In genomic region chr18:62425465-62426190, GRCh38 we compare ENCODE assay signal across 8 cellular contexts.
DNase-seq lines count a peak whose midpoint lies in the region; ATAC-seq and TF ChIP-seq lines count a peak whose summit lies in the region.

No MANE protein-coding gene starts in this region.

- no peak overlapping the region for H3K9ac ChIP-seq in Loucy (ENCODE audit: low read depth, low read length, poor library complexity, severe bottlenecking)

- H3K27me3 ChIP-seq in Loucy (ENCODE audit: insufficient read depth, low read length, poor library complexity, severe bottlenecking) = no peaks in the 10 kb centered on the region

- peak; percentile 88 for DNase-seq in AG20443 (ENCODE audit: low spot score)
- DNase-seq in RPMI7951 (ENCODE audit: low read depth) = peak; percentile 89
- DNase-seq in activated T-helper 2 cell treated with anti-CD3 and anti-CD28 coated beads, Interferon-gamma antibody, Interleukin-2, Interleukin-4, amounts not matched to agents 10 μg/mL and 5 μg/mL and 100 μg/mL, durations not matched to agents 14 hours and 24 hours and 36 hours (ENCODE audit: low spot score) = peak; percentile 55
- DNase-seq in fibroblast of peridontal ligament (ENCODE audit: extremely low read depth) = peak; percentile 99
- peak; percentile 54 for DNase-seq in naive B cell
- DNase-seq in superior temporal gyrus (ENCODE audit: extremely low spot score) = peak; percentile 98

- no peak overlapping the region for H2AFZ ChIP-seq in Loucy (ENCODE audit: low read length)

- no peaks in the 10 kb centered on the region for H3K27me3 Mint-ChIP-seq in activated T-helper 2 cell treated with anti-CD3 and anti-CD28 coated beads, Interferon-gamma antibody, Interleukin-2, Interleukin-4, amounts not matched to agents 10 μg/mL and 5 μg/mL and 100 μg/mL, durations not matched to agents 14 hours and 24 hours and 36 hours (ENCODE audit: low read depth)
- peaks cover 0 to 6% (median 5%) of the 10 kb centered on the region in 3 donors for H3K27me3 Mint-ChIP-seq in naive B cell

- ATAC-seq in GM19395 (IDR thresholded peaks at IDR 0.05; ENCODE audit: unreplicated experiment) (peak; percentile 55), naive B cell (ENCODE audit: low read depth in 2 of 2) (peak; percentile 52 to 63)

- H3K9me3 ChIP-seq in Loucy (ENCODE audit: insufficient read depth, low read depth, low read length) = no peaks in the 10 kb centered on the region

- no peaks in the 10 kb centered on the region for H3K9me2 ChIP-seq in Loucy (replicated peaks; ENCODE audit: low read depth, low read length)

- intact Hi-C loops in activated T-helper 2 cell treated with anti-CD3 and anti-CD28 coated beads, Interferon-gamma antibody, Interleukin-2, Interleukin-4, amounts not matched to agents 10 μg/mL and 5 μg/mL and 100 μg/mL, durations not matched to agents 14 hours and 24 hours and 36 hours (cut with micrococcal nuclease) = loop anchor here (1.0 kb wide), 3 partner anchors 81 to 159 kb away; no protein-coding TSS in a partner anchor

- H3K79me2 ChIP-seq in Loucy (ENCODE audit: insufficient read depth, low read length) = no peaks in the 10 kb centered on the region

- peaks cover 40% of the 10 kb centered on the region for H3K4me1 Mint-ChIP-seq in activated T-helper 2 cell treated with anti-CD3 and anti-CD28 coated beads, Interferon-gamma antibody, Interleukin-2, Interleukin-4, amounts not matched to agents 10 μg/mL and 5 μg/mL and 100 μg/mL, durations not matched to agents 14 hours and 24 hours and 36 hours (ENCODE audit: low read depth)
- H3K4me1 Mint-ChIP-seq in naive B cell = peaks cover 11 to 18% (median 12%) of the 10 kb centered on the region in 3 donors

- no peak overlapping the region for H3K4me2 ChIP-seq in Loucy (ENCODE audit: low read depth, low read length, poor library complexity, severe bottlenecking)

- no peak overlapping the region for H3K4me3 ChIP-seq in Loucy (ENCODE audit: low read length, poor library complexity, severe bottlenecking)

- H3K4me3 Mint-ChIP-seq in activated T-helper 2 cell treated with anti-CD3 and anti-CD28 coated beads, Interferon-gamma antibody, Interleukin-2, Interleukin-4, amounts not matched to agents 10 μg/mL and 5 μg/mL and 100 μg/mL, durations not matched to agents 14 hours and 24 hours and 36 hours (ENCODE audit: low read depth) = peak overlapping the region; percentile 44
- peak overlapping the region in 2 of 8 donors; percentile 9 to 30 for H3K4me3 Mint-ChIP-seq in naive B cell

- peaks cover 5% of the 10 kb centered on the region for H3K36me3 Mint-ChIP-seq in activated T-helper 2 cell treated with anti-CD3 and anti-CD28 coated beads, Interferon-gamma antibody, Interleukin-2, Interleukin-4, amounts not matched to agents 10 μg/mL and 5 μg/mL and 100 μg/mL, durations not matched to agents 14 hours and 24 hours and 36 hours (ENCODE audit: low read depth)
- H3K36me3 Mint-ChIP-seq in naive B cell = peaks cover 9 to 11% of the 10 kb centered on the region in 2 donors

- peaks cover 12% of the 10 kb centered on the region for H3K9me3 Mint-ChIP-seq in activated T-helper 2 cell treated with anti-CD3 and anti-CD28 coated beads, Interferon-gamma antibody, Interleukin-2, Interleukin-4, amounts not matched to agents 10 μg/mL and 5 μg/mL and 100 μg/mL, durations not matched to agents 14 hours and 24 hours and 36 hours
- H3K9me3 Mint-ChIP-seq in naive B cell = peaks cover 2 to 13% (median 5%) of the 10 kb centered on the region in 7 donors

- H3K27ac Mint-ChIP-seq in activated T-helper 2 cell treated with anti-CD3 and anti-CD28 coated beads, Interferon-gamma antibody, Interleukin-2, Interleukin-4, amounts not matched to agents 10 μg/mL and 5 μg/mL and 100 μg/mL, durations not matched to agents 14 hours and 24 hours and 36 hours = peak overlapping the region; percentile 72
- peak overlapping the region in 2 of 6 donors; percentile 8 to 18 for H3K27ac Mint-ChIP-seq in naive B cell

- H4K20me1 ChIP-seq in Loucy (ENCODE audit: insufficient read depth, low read length, poor library complexity, severe bottlenecking) = no peaks in the 10 kb centered on the region

- no peaks in the 10 kb centered on the region for H3F3A ChIP-seq in Loucy (ENCODE audit: low read depth)

- peaks cover 12% of the 10 kb centered on the region for H3K4me1 ChIP-seq in Loucy (ENCODE audit: insufficient read depth, low read length, poor library complexity, severe bottlenecking)

- peak; percentile 80 for TF ChIP-seq CTCF in Loucy (conservative IDR thresholded peaks at IDR 0.05; ENCODE audit: low read length)

- H3K36me3 ChIP-seq in Loucy (ENCODE audit: insufficient read depth, low read length) = no peaks in the 10 kb centered on the region
